Comparison of ENCODE assay signal across 15 cellular contexts in the genomic region with DNA sequence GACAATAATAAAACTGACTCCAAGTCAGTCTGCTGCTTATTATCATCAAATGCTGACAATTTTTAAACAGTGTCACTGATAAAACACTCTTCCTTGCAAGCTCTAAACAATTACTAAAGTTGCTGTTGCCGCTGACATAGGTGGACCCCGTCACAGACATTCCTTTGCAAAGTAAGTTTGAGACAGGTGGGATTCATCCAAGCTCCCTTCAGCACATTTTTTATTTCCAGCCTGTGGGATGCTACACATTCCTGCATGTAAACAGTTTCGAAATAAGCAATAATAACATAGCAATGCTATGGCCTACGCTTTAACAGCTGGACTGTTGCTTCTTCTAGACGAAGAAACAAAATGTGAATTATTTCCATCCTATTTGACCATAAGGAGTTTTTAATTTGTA.
A peak's percentile ranks its signal among the peaks of the same experiment; 100 is the strongest.
DNase-seq lines count a peak whose midpoint lies in the region; ATAC-seq, FAIRE-seq and TF ChIP-seq lines count a peak whose summit lies in the region.
"Had no signal": no experiment of that assay in that cellular context is flagged by ENCODE, and none has a peak within 500 bp of the region (broad histone marks: within the 10 kb centered on the region; RNA-seq: fewer than 3 reads in every experiment).

No MANE protein-coding gene starts in this region.

- H2BK20ac ChIP-seq in H1 (ENCODE audit: low read length), result peak overlapping the region; percentile 24; the same call in 1 of the 2 replicates

- H2BK120ac ChIP-seq in H1 (replicated peaks; ENCODE audit: low read depth, low read length), result peak overlapping the region; percentile 25

- peak overlapping the region in 2 of 11 experiments; percentile 54 to 62; a peak in 2 of 22 replicates for H3K27ac ChIP-seq in BLaER1 treated with 17β-estradiol and CSF1 and Interleukin-3, amounts not matched to agents 10 nM and 100 nM
- H3K27ac ChIP-seq in PC-3 (ENCODE audit: low read length) (peak overlapping the region; percentile 34), H1 (ENCODE audit: low read depth, low read length) (no peak overlapping the region), neural progenitor cell (no peak overlapping the region), coronary artery (no peak overlapping the region)
- H3K27ac ChIP-seq: ascending aorta, WERI-Rb-1 had no signal

- no peak overlapping the region for H3K27ac Mint-ChIP-seq in neural progenitor cell

- H2BK15ac ChIP-seq in H1 (ENCODE audit: low read length), result no peak overlapping the region

- no peaks in the 10 kb centered on the region for H3K79me1 ChIP-seq in H1 (ENCODE audit: low read depth, low read length)

- H2AK5ac ChIP-seq in H1 (ENCODE audit: low read depth, low read length), result no peak overlapping the region; the same call in 1 of the 2 replicates

- no peak overlapping the region for H3K18ac ChIP-seq in H1 (ENCODE audit: extremely low read depth, low read length)

- H3K36me3 Mint-ChIP-seq in neural progenitor cell, result no peaks in the 10 kb centered on the region

- no peaks in the 10 kb centered on the region for H3F3A ChIP-seq in PC-3 (ENCODE audit: low read length, unreplicated experiment)
- H3F3A ChIP-seq in neural progenitor cell (ENCODE audit: low read depth), result peaks cover 30% of the 10 kb centered on the region

- H4K20me1 ChIP-seq in BLaER1 treated with 17β-estradiol and CSF1 and Interleukin-3, amounts not matched to agents 10 nM and 100 nM, result no peaks in the 10 kb centered on the region
- H4K20me1 ChIP-seq in PC-3 (ENCODE audit: low read length), result no peaks in the 10 kb centered on the region
- no peaks in the 10 kb centered on the region for H4K20me1 ChIP-seq in H1 (replicated peaks in 1 of 2; ENCODE audit: control insufficient read depth in 1 of 2, insufficient read depth in 2 of 2, low read length in 2 of 2)
- peaks cover 28% of the 10 kb centered on the region for H4K20me1 ChIP-seq in neural progenitor cell (ENCODE audit: low read depth)

- CTCF ChIA-PET in PC-3 (lab: Charles Lee) (interaction anchor here (0.7 kb wide), 1 partner anchor 23 kb away, joined by 3 read pairs; no protein-coding TSS in a partner anchor), H1 (lab: Charles Lee; ENCODE audit: partially characterized antibody) (interaction anchor here (0.6 to 1.4 kb wide), 3 partner anchors 48 to 228 kb away, joined by 3 to 4 read pairs (median 3); no protein-coding TSS in a partner anchor)

- WGBS in H1 (ENCODE audit: extremely low coverage in 1 of 2, insufficient coverage in 1 of 2, insufficient read length in 1 of 2, insufficient replicate concordance in 2 of 2, low coverage in 1 of 2, low lambda C conversion rate in 2 of 2, missing lambda C conversion rate in 1 of 2), 2 experiments, result 58% methylated on average over 5 of the region's 5 CpGs; no CpG with 5 or more reads in 1 of the 2 experiments

- H2AFZ ChIP-seq in PC-3 (ENCODE audit: low read length), result peak overlapping the region; percentile 43
- no peak overlapping the region for H2AFZ ChIP-seq in H1 (ENCODE audit: low read length)
- H2AFZ ChIP-seq in neural progenitor cell (replicated peaks), result no peak overlapping the region

- no peak for FAIRE-seq in H1 (lab: Jason Lieb, UNC)

- no peak for TF ChIP-seq EP300 in H1 (IDR thresholded peaks at IDR 0.05; ENCODE audit: borderline replicate concordance in 1 of 2, low read depth in 2 of 2, low read length in 2 of 2)

- no TSS peak for BruUV-seq in PC-3 (replicated peaks; lab: Mats Ljungman, UMichigan)

- H3K14ac ChIP-seq in H1 (ENCODE audit: insufficient read length), result no peak overlapping the region

- peak overlapping the region; percentile 39 to 72 (median 61); a peak in 21 of 22 replicates for H3K4me2 ChIP-seq in BLaER1 treated with 17β-estradiol and CSF1 and Interleukin-3, amounts not matched to agents 10 nM and 100 nM
- H3K4me2 ChIP-seq in PC-3 (ENCODE audit: low read length), result peak overlapping the region; percentile 28
- H3K4me2 ChIP-seq in H1 (ENCODE audit: insufficient read depth in 1 of 2, low read depth in 2 of 2, low read length in 2 of 2), result peak overlapping the region; percentile 50 to 72
- H3K4me2 ChIP-seq in neural progenitor cell, result peak overlapping the region; percentile 65

- TF ChIP-seq RAD21 in H1 (IDR thresholded peaks at IDR 0.05 in 1 of 2, conservative IDR thresholded peaks at IDR 0.05 in 1 of 2; ENCODE audit: low read depth in 2 of 2, low read length in 2 of 2), result no peak

- peak overlapping the region; percentile 50; the same call in 1 of the 2 replicates for H2BK5ac ChIP-seq in H1 (ENCODE audit: low read depth, low read length)

- H3K36me3 ChIP-seq in BLaER1 treated with 17β-estradiol and CSF1 and Interleukin-3, amounts not matched to agents 10 nM and 100 nM, result no peaks in the 10 kb centered on the region
- no peaks in the 10 kb centered on the region for H3K36me3 ChIP-seq in PC-3 (ENCODE audit: low read depth, low read length)
- no peaks in the 10 kb centered on the region for H3K36me3 ChIP-seq in H1 (ENCODE audit: control insufficient read depth in 2 of 4, insufficient read depth in 4 of 4, low read length in 3 of 4)
- H3K36me3 ChIP-seq in neural progenitor cell, result no peaks in the 10 kb centered on the region
- H3K36me3 ChIP-seq: ascending aorta, Peyer's patch, WERI-Rb-1 had no signal

- H3K23me2 ChIP-seq in H1 (ENCODE audit: low read depth, low read length), result no peaks in the 10 kb centered on the region; the same call in 1 of the 2 replicates

- peaks cover 0 to 15% (median 4%) of the 10 kb centered on the region in 11 experiments; a peak in 13 of 22 replicates for H3K9me3 ChIP-seq in BLaER1 treated with 17β-estradiol and CSF1 and Interleukin-3, amounts not matched to agents 10 nM and 100 nM (replicated peaks in 1 of 11)
- H3K9me3 ChIP-seq in PC-3 (ENCODE audit: low read length) (no peaks in the 10 kb centered on the region), H1 (ENCODE audit: insufficient read depth in 2 of 2, low read depth in 1 of 2, low read length in 1 of 2) (no peaks in the 10 kb centered on the region), neural progenitor cell (ENCODE audit: low read depth) (no peaks in the 10 kb centered on the region)
- H3K9me3 ChIP-seq: ascending aorta, Peyer's patch had no signal

- POLR2A ChIA-PET in PC-3 (lab: Charles Lee; ENCODE audit: unreplicated experiment) (no interaction called here), H1 (lab: Charles Lee; ENCODE audit: partially characterized antibody) (interaction anchor here (0.8 to 3.5 kb wide), 5 partner anchors 13 to 152 kb away, joined by 3 to 23 read pairs (median 4); a partner anchor contains a TSS)

- H3K27me3 ChIP-seq in BLaER1 treated with 17β-estradiol and CSF1 and Interleukin-3, amounts not matched to agents 10 nM and 100 nM, result no peaks in the 10 kb centered on the region
- H3K27me3 ChIP-seq in PC-3 (ENCODE audit: low read length) (no peaks in the 10 kb centered on the region), H1 (replicated peaks in 1 of 4; ENCODE audit: control insufficient read depth in 3 of 4, extremely low read depth in 1 of 4, insufficient read depth in 3 of 4, low read length in 3 of 4) (no peaks in the 10 kb centered on the region), neural progenitor cell (peaks cover 30% of the 10 kb centered on the region)
- H3K27me3 ChIP-seq: ascending aorta, Peyer's patch had no signal

- no peak overlapping the region for H4K8ac ChIP-seq in H1 (ENCODE audit: extremely low read depth, insufficient read depth, low read length)

- H3K4me1 Mint-ChIP-seq in neural progenitor cell, result peaks cover 46% of the 10 kb centered on the region

- peaks cover 4% of the 10 kb centered on the region for H3K27me3 Mint-ChIP-seq in neural progenitor cell (ENCODE audit: insufficient read depth, low read depth)

- ATAC-seq in PC-3, result no peak
- ATAC-seq: stimulated activated naive CD8-positive, alpha-beta T cell treated with anti-CD3 and anti-CD28 coated beads, Interleukin-15, Interleukin-2, amounts not matched to agents 100 U/mL and 50 U/mL, for 24 hours had no signal

- no peak overlapping the region for H3K4me3 ChIP-seq in BLaER1 treated with 17β-estradiol and CSF1 and Interleukin-3, amounts not matched to agents 10 nM and 100 nM
- H3K4me3 ChIP-seq in PC-3 (ENCODE audit: low read length), result no peak overlapping the region
- peak overlapping the region in 1 of 4 experiments; percentile 20; a peak in 1 of 8 replicates for H3K4me3 ChIP-seq in H1 (ENCODE audit: extremely low read depth in 1 of 4, insufficient read depth in 2 of 4, low read depth in 3 of 4, low read length in 4 of 4)
- H3K4me3 ChIP-seq in neural progenitor cell, result no peak overlapping the region
- no peak overlapping the region for H3K4me3 ChIP-seq in coronary artery
- H3K4me3 ChIP-seq: ascending aorta, Peyer's patch had no signal

- TF ChIP-seq CTCF in PC-3 (conservative IDR thresholded peaks at IDR 0.05; ENCODE audit: low read depth, low read length), result no peak
- TF ChIP-seq CTCF in H1 (IDR thresholded peaks at IDR 0.05; ENCODE audit: control extremely low read depth in 1 of 3, insufficient read depth in 1 of 3, low read depth in 1 of 3, low read length in 3 of 3), result no peak
- TF ChIP-seq CTCF in neural progenitor cell (IDR thresholded peaks at IDR 0.05), result no peak
- no peak for TF ChIP-seq CTCF in coronary artery (IDR thresholded peaks at IDR 0.05)

- no peak overlapping the region for H3K4ac ChIP-seq in H1 (replicated peaks; ENCODE audit: insufficient read length, low read depth, low read length)

- no peaks in the 10 kb centered on the region for H3K9me3 Mint-ChIP-seq in neural progenitor cell

- no peaks in the 10 kb centered on the region for H3K9me2 ChIP-seq in PC-3 (replicated peaks; ENCODE audit: low read length)

- H3K9ac ChIP-seq in BLaER1 treated with 17β-estradiol and CSF1 and Interleukin-3, amounts not matched to agents 10 nM and 100 nM, result no peak overlapping the region
- H3K9ac ChIP-seq in PC-3 (ENCODE audit: low read length) (no peak overlapping the region), H1 (replicated peaks in 1 of 4; ENCODE audit: extremely low read depth in 1 of 4, low read depth in 3 of 4, low read length in 3 of 4) (no peak overlapping the region), neural progenitor cell (no peak overlapping the region)

- peak overlapping the region; percentile 76; the same call in 1 of the 2 replicates for H2BK12ac ChIP-seq in H1 (ENCODE audit: low read depth, low read length)

- no peak overlapping the region for H3K4me3 Mint-ChIP-seq in neural progenitor cell

- H4K5ac ChIP-seq in H1 (ENCODE audit: insufficient read length, low read depth, low read length), result no peak overlapping the region

- intact Hi-C loops in PC-3 (cut with micrococcal nuclease), result no loop called here

- no peak for TF ChIP-seq POLR2A in H1 (IDR thresholded peaks at IDR 0.05; ENCODE audit: control extremely low read depth in 1 of 2, low read depth in 2 of 2, low read length in 2 of 2)

- H3K56ac ChIP-seq in H1 (replicated peaks; ENCODE audit: insufficient read length, low read depth, low read length), result no peak overlapping the region

- H3K79me2 ChIP-seq in PC-3 (ENCODE audit: low read length), result no peaks in the 10 kb centered on the region
- H3K79me2 ChIP-seq in H1 (ENCODE audit: control insufficient read depth in 1 of 2, insufficient read depth in 2 of 2, low read length in 2 of 2), result no peaks in the 10 kb centered on the region
- no peaks in the 10 kb centered on the region for H3K79me2 ChIP-seq in neural progenitor cell (ENCODE audit: low read depth)

- peaks cover 39 to 58% (median 50%) of the 10 kb centered on the region in 10 experiments for H3K4me1 ChIP-seq in BLaER1 treated with 17β-estradiol and CSF1 and Interleukin-3, amounts not matched to agents 10 nM and 100 nM
- H3K4me1 ChIP-seq in PC-3 (ENCODE audit: insufficient read depth, low read length), result peaks cover 21% of the 10 kb centered on the region
- peaks cover 18 to 27% (median 21%) of the 10 kb centered on the region in 4 experiments for H3K4me1 ChIP-seq in H1 (replicated peaks in 1 of 4; ENCODE audit: control insufficient read depth in 3 of 4, insufficient read depth in 4 of 4, low read length in 3 of 4)
- peaks cover 31% of the 10 kb centered on the region for H3K4me1 ChIP-seq in neural progenitor cell
- H3K4me1 ChIP-seq: ascending aorta, Peyer's patch had no signal

- DNase-seq in PC-3, result no peak
- DNase-seq in H1 (ENCODE audit: low read depth in 1 of 2, low spot score in 2 of 2), result no peak
- no peak for DNase-seq in neural progenitor cell (ENCODE audit: low spot score)
- no peak for DNase-seq in occipital lobe (lab: John Stamatoyannopoulos, UW)
- no peak for DNase-seq in coronary artery (ENCODE audit: low spot score)
- DNase-seq in hippocampal formation (lab: John Stamatoyannopoulos, UW), result no peak
- no peak for DNase-seq in dermis blood vessel endothelial cell
- DNase-seq: KBM-7; NCI-H1048; Peyer's patch; stimulated activated naive CD8-positive, alpha-beta T cell treated with anti-CD3 and anti-CD28 coated beads, Interleukin-15, Interleukin-2, amounts not matched to agents 100 U/mL and 50 U/mL, for 24 hours; SW 1271; WERI-Rb-1 had no signal

- H3K23ac ChIP-seq in H1 (ENCODE audit: insufficient read length), result no peak overlapping the region

- H4K91ac ChIP-seq in H1 (replicated peaks; ENCODE audit: insufficient read length, low read length), result peak overlapping the region; percentile 48
